2 cellular contexts compared by ENCODE assay signal in genomic region chr4:98518555-98519267, GRCh38.
TF ChIP-seq lines count a peak whose summit lies in the region.

No MANE protein-coding gene starts in this region.

TF ChIP-seq in SK-N-SH, 30 proteins besides CTCF, POLR2A, EP300 and RAD21 (continued from another document):
- no peak for TF ChIP-seq USF2 (IDR thresholded peaks at IDR 0.05; ENCODE audit: borderline replicate concordance, low read depth, low read length)
- no peak for TF ChIP-seq YY1 (IDR thresholded peaks at IDR 0.05; ENCODE audit: low read depth)

TF ChIP-seq in SK-N-SH treated with all-trans-retinoic acid at 6 μM for 48 hours, 23 proteins besides CTCF, POLR2A, EP300 and RAD21 (continued from another document):
- TF ChIP-seq TSHZ2 (CRISPR knock-in tag; IDR thresholded peaks at IDR 0.05), result no peak
- TF ChIP-seq RARB (CRISPR knock-in tag; IDR thresholded peaks at IDR 0.05), result no peak
- TF ChIP-seq TCF4 (CRISPR knock-in tag; IDR thresholded peaks at IDR 0.05; ENCODE audit: borderline replicate concordance), result no peak
- no peak for TF ChIP-seq ZNF70 (CRISPR knock-in tag; IDR thresholded peaks at IDR 0.05)
- no peak for TF ChIP-seq ZFP3 (CRISPR knock-in tag; IDR thresholded peaks at IDR 0.05)
- no peak for TF ChIP-seq PATZ1 (CRISPR knock-in tag; IDR thresholded peaks at IDR 0.05; ENCODE audit: borderline replicate concordance)
- no peak for TF ChIP-seq BACH2 (CRISPR knock-in tag; IDR thresholded peaks at IDR 0.05; ENCODE audit: borderline replicate concordance)
- TF ChIP-seq CREB5 (CRISPR knock-in tag; IDR thresholded peaks at IDR 0.05; ENCODE audit: low read depth), result no peak
- TF ChIP-seq ZNF565 (CRISPR knock-in tag; conservative IDR thresholded peaks at IDR 0.05; ENCODE audit: low read depth), result no peak
- no peak for TF ChIP-seq ZFP30 (CRISPR knock-in tag; IDR thresholded peaks at IDR 0.05)
- no peak for TF ChIP-seq PPARA (CRISPR knock-in tag; IDR thresholded peaks at IDR 0.05; ENCODE audit: borderline replicate concordance)
- no peak for TF ChIP-seq ARNTL (CRISPR knock-in tag; IDR thresholded peaks at IDR 0.05; ENCODE audit: borderline replicate concordance, low read depth)
- TF ChIP-seq ESRRG (CRISPR knock-in tag; IDR thresholded peaks at IDR 0.05), result no peak
